ENCODE assay signal across 1 cellular context in genomic region chr9:84570482-84571154, GRCh38.
TF ChIP-seq lines count a peak whose summit lies in the region.

No MANE protein-coding gene starts in this region.

TF ChIP-seq in IMR-90, 13 proteins besides CTCF, POLR2A, EP300 and RAD21 (continued from another document):
- TF ChIP-seq NFE2L2 (IDR thresholded peaks at IDR 0.05; ENCODE audit: low read depth, low read length): no peak
- no peak for TF ChIP-seq SMC3 (IDR thresholded peaks at IDR 0.05; ENCODE audit: low read depth, low read length)
